1 cellular context compared by ENCODE assay signal in the genomic region with DNA sequence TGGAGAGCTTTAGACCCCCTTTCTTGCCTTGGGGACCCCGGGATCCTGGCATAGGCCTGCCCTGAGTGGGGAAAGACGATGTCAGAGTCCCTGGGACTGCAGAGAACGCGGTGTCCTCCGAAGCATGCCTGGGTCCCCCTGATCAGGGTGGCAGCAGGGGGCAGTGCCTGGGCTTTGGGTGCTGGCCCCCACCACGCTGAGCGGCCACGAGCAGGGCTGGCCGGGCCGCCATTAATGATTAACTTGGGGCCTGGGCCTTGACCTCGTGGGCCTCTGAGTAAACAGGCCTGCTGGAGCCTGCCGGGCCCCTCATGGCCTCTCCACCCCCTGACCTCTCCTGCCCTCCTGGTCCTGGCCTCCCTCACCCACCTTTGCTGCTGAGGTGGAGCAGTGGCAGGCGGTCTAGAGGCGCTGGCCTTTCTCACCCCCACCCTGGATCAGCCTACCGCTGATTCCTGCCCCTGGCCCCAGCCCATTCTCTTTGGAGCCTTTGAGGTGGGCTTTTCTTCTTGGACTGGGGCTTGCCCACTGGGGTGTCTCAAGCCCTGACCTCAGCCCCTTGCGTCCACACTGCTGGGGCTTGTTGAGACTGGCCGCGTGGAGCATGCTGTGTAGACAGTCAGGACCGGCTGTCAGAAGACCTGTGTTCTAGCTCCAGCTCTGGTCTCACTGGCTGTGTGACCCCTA.
TF ChIP-seq lines count a peak whose summit lies in the region.

No MANE protein-coding gene starts in this region.

TF ChIP-seq in HepG2, 621 proteins besides CTCF, POLR2A, EP300 and RAD21 (continued from another document and continues in another):
- TF ChIP-seq PRDM15 (CRISPR knock-in tag; IDR thresholded peaks at IDR 0.05) (no peak), ZNF660 (CRISPR knock-in tag; IDR thresholded peaks at IDR 0.05; ENCODE audit: borderline replicate concordance, low read depth) (no peak), ZNF530 (CRISPR knock-in tag; IDR thresholded peaks at IDR 0.05; ENCODE audit: low read depth) (no peak), POGK (CRISPR knock-in tag; conservative IDR thresholded peaks at IDR 0.05) (peak; percentile 87; the same call in 1 of the 2 replicates), HMGXB4 (CRISPR knock-in tag; IDR thresholded peaks at IDR 0.05; ENCODE audit: borderline replicate concordance in 1 of 2, low read depth in 1 of 2) (peak in 1 of 2 experiments; percentile 87; a peak in 2 of 4 replicates), ZNF557 (CRISPR knock-in tag; IDR thresholded peaks at IDR 0.05) (no peak), PHF8 (CRISPR knock-in tag; IDR thresholded peaks at IDR 0.05) (no peak; the same call in none of the 2 replicates), TFAP4 (IDR thresholded peaks at IDR 0.05; ENCODE audit: borderline replicate concordance, low read depth) (peak; percentile 83; the same call in 1 of the 2 replicates), SIN3B (IDR thresholded peaks at IDR 0.05; ENCODE audit: low read length) (no peak), ZNF292 (CRISPR knock-in tag; IDR thresholded peaks at IDR 0.05; ENCODE audit: borderline replicate concordance, low read depth) (peak; percentile 98), ZNF749 (CRISPR knock-in tag; IDR thresholded peaks at IDR 0.05; ENCODE audit: borderline replicate concordance) (no peak; the same call in 1 of the 2 replicates), KMT2B (CRISPR knock-in tag; IDR thresholded peaks at IDR 0.05) (peak; percentile 26; the same call in 1 of the 2 replicates), GTF2F1 (IDR thresholded peaks at IDR 0.05; ENCODE audit: low read length) (no peak), ZNF331 (CRISPR knock-in tag; IDR thresholded peaks at IDR 0.05) (peak; percentile 85), SRF (IDR thresholded peaks at IDR 0.05; ENCODE audit: low read depth, low read length) (no peak), ZNF543 (CRISPR knock-in tag; IDR thresholded peaks at IDR 0.05) (peak; percentile 93), KAT2B (IDR thresholded peaks at IDR 0.05; ENCODE audit: borderline replicate concordance, low read depth, low read length) (no peak), REXO4 (CRISPR knock-in tag; IDR thresholded peaks at IDR 0.05; ENCODE audit: borderline replicate concordance) (no peak), ZNF207 (IDR thresholded peaks at IDR 0.05; ENCODE audit: borderline replicate concordance) (no peak), ZNF432 (CRISPR knock-in tag; IDR thresholded peaks at IDR 0.05; ENCODE audit: borderline replicate concordance) (no peak), KDM2A (CRISPR knock-in tag; IDR thresholded peaks at IDR 0.05; ENCODE audit: borderline replicate concordance, low read depth) (peak; percentile 72; the same call in 1 of the 2 replicates), TCF7 (IDR thresholded peaks at IDR 0.05; ENCODE audit: low read depth) (peak; percentile 61), SPEN (CRISPR knock-in tag; IDR thresholded peaks at IDR 0.05; ENCODE audit: low read depth) (peak; percentile 95), ZNF782 (CRISPR knock-in tag; IDR thresholded peaks at IDR 0.05; ENCODE audit: borderline replicate concordance) (peak; percentile 32; the same call in 1 of the 2 replicates), ASH2L (IDR thresholded peaks at IDR 0.05; ENCODE audit: insufficient read length, low read depth, low read length) (peak; percentile 79), TAF15 (IDR thresholded peaks at IDR 0.05; ENCODE audit: low read depth, low read length, poor library complexity, severe bottlenecking) (peak; percentile 60), KLF6 (CRISPR knock-in tag; IDR thresholded peaks at IDR 0.05) (peak; percentile 74; the same call in 1 of the 2 replicates), ETV6 (CRISPR knock-in tag; conservative IDR thresholded peaks at IDR 0.05) (no peak; the same call in 1 of the 2 replicates)
- TF ChIP-seq, protein P1, sequence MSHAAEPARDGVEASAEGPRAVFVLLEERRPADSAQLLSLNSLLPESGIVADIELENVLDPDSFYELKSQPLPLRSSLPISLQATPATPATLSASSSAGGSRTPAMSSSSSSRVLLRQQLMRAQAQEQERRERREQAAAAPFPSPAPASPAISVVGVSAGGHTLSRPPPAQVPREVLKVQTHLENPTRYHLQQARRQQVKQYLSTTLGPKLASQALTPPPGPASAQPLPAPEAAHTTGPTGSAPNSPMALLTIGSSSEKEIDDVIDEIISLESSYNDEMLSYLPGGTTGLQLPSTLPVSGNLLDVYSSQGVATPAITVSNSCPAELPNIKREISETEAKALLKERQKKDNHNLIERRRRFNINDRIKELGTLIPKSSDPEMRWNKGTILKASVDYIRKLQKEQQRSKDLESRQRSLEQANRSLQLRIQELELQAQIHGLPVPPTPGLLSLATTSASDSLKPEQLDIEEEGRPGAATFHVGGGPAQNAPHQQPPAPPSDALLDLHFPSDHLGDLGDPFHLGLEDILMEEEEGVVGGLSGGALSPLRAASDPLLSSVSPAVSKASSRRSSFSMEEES (CRISPR knock-in tag; IDR thresholded peaks at IDR 0.05) = peak; percentile 93
- TF ChIP-seq, protein P2, sequence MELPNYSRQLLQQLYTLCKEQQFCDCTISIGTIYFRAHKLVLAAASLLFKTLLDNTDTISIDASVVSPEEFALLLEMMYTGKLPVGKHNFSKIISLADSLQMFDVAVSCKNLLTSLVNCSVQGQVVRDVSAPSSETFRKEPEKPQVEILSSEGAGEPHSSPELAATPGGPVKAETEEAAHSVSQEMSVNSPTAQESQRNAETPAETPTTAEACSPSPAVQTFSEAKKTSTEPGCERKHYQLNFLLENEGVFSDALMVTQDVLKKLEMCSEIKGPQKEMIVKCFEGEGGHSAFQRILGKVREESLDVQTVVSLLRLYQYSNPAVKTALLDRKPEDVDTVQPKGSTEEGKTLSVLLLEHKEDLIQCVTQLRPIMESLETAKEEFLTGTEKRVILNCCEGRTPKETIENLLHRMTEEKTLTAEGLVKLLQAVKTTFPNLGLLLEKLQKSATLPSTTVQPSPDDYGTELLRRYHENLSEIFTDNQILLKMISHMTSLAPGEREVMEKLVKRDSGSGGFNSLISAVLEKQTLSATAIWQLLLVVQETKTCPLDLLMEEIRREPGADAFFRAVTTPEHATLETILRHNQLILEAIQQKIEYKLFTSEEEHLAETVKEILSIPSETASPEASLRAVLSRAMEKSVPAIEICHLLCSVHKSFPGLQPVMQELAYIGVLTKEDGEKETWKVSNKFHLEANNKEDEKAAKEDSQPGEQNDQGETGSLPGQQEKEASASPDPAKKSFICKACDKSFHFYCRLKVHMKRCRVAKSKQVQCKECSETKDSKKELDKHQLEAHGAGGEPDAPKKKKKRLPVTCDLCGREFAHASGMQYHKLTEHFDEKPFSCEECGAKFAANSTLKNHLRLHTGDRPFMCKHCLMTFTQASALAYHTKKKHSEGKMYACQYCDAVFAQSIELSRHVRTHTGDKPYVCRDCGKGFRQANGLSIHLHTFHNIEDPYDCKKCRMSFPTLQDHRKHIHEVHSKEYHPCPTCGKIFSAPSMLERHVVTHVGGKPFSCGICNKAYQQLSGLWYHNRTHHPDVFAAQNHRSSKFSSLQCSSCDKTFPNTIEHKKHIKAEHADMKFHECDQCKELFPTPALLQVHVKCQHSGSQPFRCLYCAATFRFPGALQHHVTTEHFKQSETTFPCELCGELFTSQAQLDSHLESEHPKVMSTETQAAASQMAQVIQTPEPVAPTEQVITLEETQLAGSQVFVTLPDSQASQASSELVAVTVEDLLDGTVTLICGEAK (IDR thresholded peaks at IDR 0.05) = no peak
- TF ChIP-seq, protein P2 (CRISPR knock-in tag; IDR thresholded peaks at IDR 0.05) = peak; percentile 92
- TF ChIP-seq, protein P3, sequence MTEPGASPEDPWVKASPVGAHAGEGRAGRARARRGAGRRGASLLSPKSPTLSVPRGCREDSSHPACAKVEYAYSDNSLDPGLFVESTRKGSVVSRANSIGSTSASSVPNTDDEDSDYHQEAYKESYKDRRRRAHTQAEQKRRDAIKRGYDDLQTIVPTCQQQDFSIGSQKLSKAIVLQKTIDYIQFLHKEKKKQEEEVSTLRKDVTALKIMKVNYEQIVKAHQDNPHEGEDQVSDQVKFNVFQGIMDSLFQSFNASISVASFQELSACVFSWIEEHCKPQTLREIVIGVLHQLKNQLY (CRISPR knock-in tag; IDR thresholded peaks at IDR 0.05) = peak; percentile 97
- TF ChIP-seq, protein P4, sequence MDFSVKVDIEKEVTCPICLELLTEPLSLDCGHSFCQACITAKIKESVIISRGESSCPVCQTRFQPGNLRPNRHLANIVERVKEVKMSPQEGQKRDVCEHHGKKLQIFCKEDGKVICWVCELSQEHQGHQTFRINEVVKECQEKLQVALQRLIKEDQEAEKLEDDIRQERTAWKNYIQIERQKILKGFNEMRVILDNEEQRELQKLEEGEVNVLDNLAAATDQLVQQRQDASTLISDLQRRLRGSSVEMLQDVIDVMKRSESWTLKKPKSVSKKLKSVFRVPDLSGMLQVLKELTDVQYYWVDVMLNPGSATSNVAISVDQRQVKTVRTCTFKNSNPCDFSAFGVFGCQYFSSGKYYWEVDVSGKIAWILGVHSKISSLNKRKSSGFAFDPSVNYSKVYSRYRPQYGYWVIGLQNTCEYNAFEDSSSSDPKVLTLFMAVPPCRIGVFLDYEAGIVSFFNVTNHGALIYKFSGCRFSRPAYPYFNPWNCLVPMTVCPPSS (IDR thresholded peaks at IDR 0.05) = no peak
